28 cellular contexts compared by ENCODE assay signal in genomic region chr9:134971196-134971595, GRCh38. TPM values are rescaled to one million over a fixed set of nuclear protein-coding genes. Genes with fewer than 3 reads are reported as not detected.
"Had no signal": no experiment of that assay in that cellular context is flagged by ENCODE, and none has a peak within 500 bp of the region (broad histone marks: within the 10 kb centered on the region; RNA-seq: fewer than 3 reads in every experiment).

No MANE protein-coding gene starts in this region.

- ATAC-seq: activated T-cell treated with anti-CD3 and anti-CD28 coated beads, Interleukin-2, amount 50 U/mL, for 4 hours; mucosa of descending colon; stimulated activated naive CD8-positive, alpha-beta T cell treated with anti-CD3 and anti-CD28 coated beads, Interleukin-15, Interleukin-2, amounts not matched to agents 100 U/mL and 50 U/mL, for 24 hours had no signal

- H3K27ac Mint-ChIP-seq: activated naive CD4-positive, alpha-beta T cell treated with anti-CD3 and anti-CD28 coated beads for 36 hours; activated T-helper 2 cell treated with anti-CD3 and anti-CD28 coated beads, Interferon-gamma antibody, Interleukin-2, Interleukin-4, amounts not matched to agents 10 μg/mL and 5 μg/mL and 100 μg/mL, durations not matched to agents 14 hours and 24 hours and 36 hours; T-helper 1 cell treated with Interleukin-12 subunit alpha and Interleukin-12 subunit beta and Interleukin-4 antibody, amounts not matched to agents 30 μg/mL and 1 μg/mL, for 36 hours had no signal

- H3K36me3 Mint-ChIP-seq: brain had no signal

- H3K4me3 ChIP-seq: left ventricle myocardium inferior, mucosa of descending colon, thyroid gland, vagina had no signal

- H3K36me3 ChIP-seq: left ventricle myocardium inferior, thyroid gland, vagina had no signal

- H3K9me3 ChIP-seq: left ventricle myocardium inferior, mucosa of descending colon, thyroid gland, vagina had no signal

- H3K27ac ChIP-seq: left ventricle myocardium inferior, thyroid gland, vagina had no signal

- DNase-seq: activated CD4-positive, alpha-beta T cell treated with anti-CD3 and anti-CD28 coated beads for 4 hours; activated CD4-positive, alpha-beta T cell treated with anti-CD3 and anti-CD28 coated beads, Interleukin-2, amount 50 U/mL, for 48 hours; activated CD4-positive, CD25-positive, alpha-beta regulatory T cell; activated CD8-positive, alpha-beta memory T cell treated with anti-CD3 and anti-CD28 coated beads, Interleukin-2, amount 50 U/mL, for 48 hours; activated naive CD4-positive, alpha-beta T cell treated with anti-CD3 and anti-CD28 coated beads for 36 hours; activated T-cell treated with anti-CD3 and anti-CD28 coated beads, Interleukin-2, amount 50 U/mL, for 4 hours; dermis blood vessel endothelial cell; effector CD8-positive, alpha-beta T cell; erythroblast; foreskin fibroblast; left ventricle myocardium inferior; mesenchymal stem cell; stimulated activated CD4-positive, alpha-beta T cell treated with anti-CD3 and anti-CD28 coated beads, Interleukin-12 subunit alpha, Interleukin-12 subunit beta, amount 100 ng/mL, for 4 hours; stimulated activated CD4-positive, alpha-beta T cell treated with anti-CD3 and anti-CD28 coated beads, Interleukin-4, amount 100 ng/mL, for 4 hours; stimulated activated naive CD8-positive, alpha-beta T cell treated with anti-CD3 and anti-CD28 coated beads, Interleukin-15, Interleukin-2, amounts not matched to agents 100 U/mL and 50 U/mL, for 24 hours; T1000; thyroid gland had no signal

- H3K4me3 Mint-ChIP-seq: activated naive CD4-positive, alpha-beta T cell treated with anti-CD3 and anti-CD28 coated beads for 36 hours; activated T-cell treated with anti-CD3 and anti-CD28 coated beads, Interleukin-2, amount 50 U/mL, for 4 hours; brain; neural crest cell; T-helper 1 cell treated with Interleukin-12 subunit alpha and Interleukin-12 subunit beta and Interleukin-4 antibody, amounts not matched to agents 30 μg/mL and 1 μg/mL, for 36 hours had no signal

- H3K27me3 ChIP-seq: thyroid gland, vagina had no signal

- H3K4me1 ChIP-seq: thyroid gland, vagina had no signal

- H3K9me3 Mint-ChIP-seq: activated naive CD4-positive, alpha-beta T cell treated with anti-CD3 and anti-CD28 coated beads for 36 hours; activated T-cell treated with anti-CD3 and anti-CD28 coated beads, Interleukin-2, amount 50 U/mL, for 4 hours; activated T-helper 2 cell treated with anti-CD3 and anti-CD28 coated beads, Interferon-gamma antibody, Interleukin-2, Interleukin-4, amounts not matched to agents 10 μg/mL and 5 μg/mL and 100 μg/mL, durations not matched to agents 14 hours and 24 hours and 36 hours; brain; neural crest cell; T-helper 1 cell treated with Interleukin-12 subunit alpha and Interleukin-12 subunit beta and Interleukin-4 antibody, amounts not matched to agents 30 μg/mL and 1 μg/mL, for 36 hours had no signal

RNA-seq across cellular contexts. Expression of gene FCN1, which starts 53.5 kb away (rescaled TPM):
- total RNA-seq: activated CD8-positive, alpha-beta memory T cell treated with anti-CD3 and anti-CD28 coated beads for 36 hours; activated naive CD4-positive, alpha-beta T cell treated with anti-CD3 and anti-CD28 coated beads for 36 hours; activated T-cell treated with anti-CD3 and anti-CD28 coated beads, Interleukin-2, amount 50 U/mL, for 4 hours; activated T-helper 2 cell treated with anti-CD3 and anti-CD28 coated beads, Interferon-gamma antibody, Interleukin-2, Interleukin-4, amounts not matched to agents 10 μg/mL and 5 μg/mL and 100 μg/mL, durations not matched to agents 14 hours and 24 hours and 36 hours; dermis blood vessel endothelial cell; fibroblast of lung; glomerular endothelial cell; kidney epithelial cell; neural crest cell; renal cortical epithelial cell had no signal
- polyA plus RNA-seq: fibroblast of lung had no signal
